Comparison of ENCODE assay signal across 1 cellular context in the genomic region with DNA sequence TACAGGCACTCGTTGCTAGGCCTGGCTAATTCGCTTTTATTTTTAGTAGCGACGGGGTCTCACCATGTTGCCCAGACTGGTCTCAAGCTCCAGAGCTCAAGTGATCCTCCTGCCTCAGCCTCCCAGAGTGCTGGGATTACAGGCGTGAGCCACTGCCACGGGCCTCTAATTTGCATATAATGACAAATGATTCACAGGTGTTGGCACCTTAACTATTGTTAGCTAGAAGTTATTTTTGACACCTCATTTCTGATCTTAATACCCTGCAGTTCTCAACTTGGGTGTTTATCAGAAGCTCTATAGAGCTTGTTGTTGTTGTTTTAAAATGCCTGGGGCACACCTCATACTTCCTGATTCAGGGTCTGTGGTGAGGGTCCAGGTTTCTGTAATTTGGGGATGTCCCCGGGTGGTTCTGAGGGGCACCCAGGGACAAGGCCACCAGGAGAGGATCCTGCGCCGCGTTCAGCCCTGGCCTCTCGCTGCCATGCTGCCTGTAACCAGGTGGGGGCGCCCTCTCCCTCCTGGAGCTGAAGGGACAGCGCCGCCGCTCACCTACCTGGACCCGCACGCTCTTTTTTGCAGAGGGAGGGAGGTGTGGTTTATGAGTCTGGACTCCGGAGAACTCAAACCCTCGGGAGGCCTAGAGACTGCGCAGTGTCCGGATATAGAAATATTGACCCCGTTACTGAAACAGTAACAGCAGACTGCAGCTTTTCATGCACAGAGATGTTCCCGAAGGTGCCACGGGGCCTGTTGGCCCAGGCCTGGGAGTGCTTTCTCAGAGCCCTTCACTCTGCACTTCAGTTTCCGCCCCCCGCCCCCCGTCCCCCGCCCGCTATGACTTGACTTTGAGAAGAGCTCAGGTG.
TF ChIP-seq lines count a peak whose summit lies in the region.

No MANE protein-coding gene starts in this region.

TF ChIP-seq in HepG2, 621 proteins besides CTCF, POLR2A, EP300 and RAD21 (continued from another document and continues in another):
- TF ChIP-seq ZNF784 (CRISPR knock-in tag; IDR thresholded peaks at IDR 0.05; ENCODE audit: borderline replicate concordance) (peak; percentile 84; the same call in 1 of the 2 replicates), KDM5A (IDR thresholded peaks at IDR 0.05; ENCODE audit: borderline replicate concordance, low read length) (no peak), PHF8 (CRISPR knock-in tag; IDR thresholded peaks at IDR 0.05) (peak; percentile 37; the same call in 1 of the 2 replicates), ZNF841 (CRISPR knock-in tag; IDR thresholded peaks at IDR 0.05; ENCODE audit: borderline replicate concordance) (no peak), THAP8 (CRISPR knock-in tag; IDR thresholded peaks at IDR 0.05; ENCODE audit: borderline replicate concordance) (no peak), TEAD3 (CRISPR knock-in tag; optimal IDR thresholded peaks at IDR 0.05; ENCODE audit: borderline replicate concordance) (peak; percentile 60), ZNF451 (CRISPR knock-in tag; IDR thresholded peaks at IDR 0.05) (no peak), ZNF569 (CRISPR knock-in tag; IDR thresholded peaks at IDR 0.05; ENCODE audit: borderline replicate concordance) (no peak; the same call in 1 of the 2 replicates), ZNF652 (CRISPR knock-in tag; IDR thresholded peaks at IDR 0.05; ENCODE audit: borderline replicate concordance, low read depth) (no peak), ZFP82 (CRISPR knock-in tag; IDR thresholded peaks at IDR 0.05; ENCODE audit: borderline replicate concordance) (no peak), ZNF775 (CRISPR knock-in tag; IDR thresholded peaks at IDR 0.05; ENCODE audit: borderline replicate concordance) (no peak), SNAPC5 (CRISPR knock-in tag; IDR thresholded peaks at IDR 0.05; ENCODE audit: borderline replicate concordance) (no peak), EED (CRISPR knock-in tag; IDR thresholded peaks at IDR 0.05) (no peak), HOXD1 (CRISPR knock-in tag; IDR thresholded peaks at IDR 0.05) (no peak), ELF1 (CRISPR knock-in tag; IDR thresholded peaks at IDR 0.05) (0 out of 2 replicates have a peak, but pooled peaks have one; percentile 13), ZNF512 (CRISPR knock-in tag; IDR thresholded peaks at IDR 0.05) (no peak), ZNF274 (CRISPR knock-in tag; IDR thresholded peaks at IDR 0.05) (no peak), ZNF747 (CRISPR knock-in tag; IDR thresholded peaks at IDR 0.05; ENCODE audit: borderline replicate concordance) (no peak; the same call in 1 of the 2 replicates), MIER2 (CRISPR knock-in tag; IDR thresholded peaks at IDR 0.05) (no peak), ZNF549 (CRISPR knock-in tag; IDR thresholded peaks at IDR 0.05) (no peak), FOSL2 (CRISPR knock-in tag; IDR thresholded peaks at IDR 0.05) (peak; percentile 64), ZBTB42 (CRISPR knock-in tag; IDR thresholded peaks at IDR 0.05) (no peak), ZNF543 (CRISPR knock-in tag; IDR thresholded peaks at IDR 0.05) (no peak), SOX13 (IDR thresholded peaks at IDR 0.05) (no peak), SOX13 (CRISPR knock-in tag; conservative IDR thresholded peaks at IDR 0.05 in 1 of 2, IDR thresholded peaks at IDR 0.05 in 1 of 2) (peak in 1 of 2 experiments; percentile 44; a peak in 1 of 4 replicates), CHD4 (IDR thresholded peaks at IDR 0.05; ENCODE audit: borderline replicate concordance, low read length) (no peak), RFXAP (CRISPR knock-in tag; IDR thresholded peaks at IDR 0.05; ENCODE audit: borderline replicate concordance) (no peak; the same call in 1 of the 2 replicates), ZNF644 (CRISPR knock-in tag; IDR thresholded peaks at IDR 0.05; ENCODE audit: low read depth) (no peak), ZNF224 (CRISPR knock-in tag; IDR thresholded peaks at IDR 0.05) (no peak), ZNF670 (CRISPR knock-in tag; IDR thresholded peaks at IDR 0.05; ENCODE audit: borderline replicate concordance) (no peak), ZNF235 (CRISPR knock-in tag; IDR thresholded peaks at IDR 0.05; ENCODE audit: borderline replicate concordance) (no peak), CEBPB (IDR thresholded peaks at IDR 0.05; ENCODE audit: borderline replicate concordance, low read depth, low read length) (no peak), ZNF17 (CRISPR knock-in tag; IDR thresholded peaks at IDR 0.05) (no peak), ZNF501 (CRISPR knock-in tag; IDR thresholded peaks at IDR 0.05) (0 out of 2 replicates have a peak, but pooled peaks have one; percentile 47), SALL1 (CRISPR knock-in tag; IDR thresholded peaks at IDR 0.05) (peak; percentile 92), NCOA2 (CRISPR knock-in tag; IDR thresholded peaks at IDR 0.05) (0 out of 2 replicates have a peak, but pooled peaks have one; percentile 55), CBFB (CRISPR knock-in tag; IDR thresholded peaks at IDR 0.05) (no peak), MEF2D (CRISPR knock-in tag; IDR thresholded peaks at IDR 0.05) (no peak), JUNB (CRISPR knock-in tag; IDR thresholded peaks at IDR 0.05; ENCODE audit: borderline replicate concordance) (no peak), YY1 (IDR thresholded peaks at IDR 0.05; ENCODE audit: insufficient read depth, insufficient replicate concordance, low read depth, low read length) (peak; percentile 46)
- TF ChIP-seq, protein P1, sequence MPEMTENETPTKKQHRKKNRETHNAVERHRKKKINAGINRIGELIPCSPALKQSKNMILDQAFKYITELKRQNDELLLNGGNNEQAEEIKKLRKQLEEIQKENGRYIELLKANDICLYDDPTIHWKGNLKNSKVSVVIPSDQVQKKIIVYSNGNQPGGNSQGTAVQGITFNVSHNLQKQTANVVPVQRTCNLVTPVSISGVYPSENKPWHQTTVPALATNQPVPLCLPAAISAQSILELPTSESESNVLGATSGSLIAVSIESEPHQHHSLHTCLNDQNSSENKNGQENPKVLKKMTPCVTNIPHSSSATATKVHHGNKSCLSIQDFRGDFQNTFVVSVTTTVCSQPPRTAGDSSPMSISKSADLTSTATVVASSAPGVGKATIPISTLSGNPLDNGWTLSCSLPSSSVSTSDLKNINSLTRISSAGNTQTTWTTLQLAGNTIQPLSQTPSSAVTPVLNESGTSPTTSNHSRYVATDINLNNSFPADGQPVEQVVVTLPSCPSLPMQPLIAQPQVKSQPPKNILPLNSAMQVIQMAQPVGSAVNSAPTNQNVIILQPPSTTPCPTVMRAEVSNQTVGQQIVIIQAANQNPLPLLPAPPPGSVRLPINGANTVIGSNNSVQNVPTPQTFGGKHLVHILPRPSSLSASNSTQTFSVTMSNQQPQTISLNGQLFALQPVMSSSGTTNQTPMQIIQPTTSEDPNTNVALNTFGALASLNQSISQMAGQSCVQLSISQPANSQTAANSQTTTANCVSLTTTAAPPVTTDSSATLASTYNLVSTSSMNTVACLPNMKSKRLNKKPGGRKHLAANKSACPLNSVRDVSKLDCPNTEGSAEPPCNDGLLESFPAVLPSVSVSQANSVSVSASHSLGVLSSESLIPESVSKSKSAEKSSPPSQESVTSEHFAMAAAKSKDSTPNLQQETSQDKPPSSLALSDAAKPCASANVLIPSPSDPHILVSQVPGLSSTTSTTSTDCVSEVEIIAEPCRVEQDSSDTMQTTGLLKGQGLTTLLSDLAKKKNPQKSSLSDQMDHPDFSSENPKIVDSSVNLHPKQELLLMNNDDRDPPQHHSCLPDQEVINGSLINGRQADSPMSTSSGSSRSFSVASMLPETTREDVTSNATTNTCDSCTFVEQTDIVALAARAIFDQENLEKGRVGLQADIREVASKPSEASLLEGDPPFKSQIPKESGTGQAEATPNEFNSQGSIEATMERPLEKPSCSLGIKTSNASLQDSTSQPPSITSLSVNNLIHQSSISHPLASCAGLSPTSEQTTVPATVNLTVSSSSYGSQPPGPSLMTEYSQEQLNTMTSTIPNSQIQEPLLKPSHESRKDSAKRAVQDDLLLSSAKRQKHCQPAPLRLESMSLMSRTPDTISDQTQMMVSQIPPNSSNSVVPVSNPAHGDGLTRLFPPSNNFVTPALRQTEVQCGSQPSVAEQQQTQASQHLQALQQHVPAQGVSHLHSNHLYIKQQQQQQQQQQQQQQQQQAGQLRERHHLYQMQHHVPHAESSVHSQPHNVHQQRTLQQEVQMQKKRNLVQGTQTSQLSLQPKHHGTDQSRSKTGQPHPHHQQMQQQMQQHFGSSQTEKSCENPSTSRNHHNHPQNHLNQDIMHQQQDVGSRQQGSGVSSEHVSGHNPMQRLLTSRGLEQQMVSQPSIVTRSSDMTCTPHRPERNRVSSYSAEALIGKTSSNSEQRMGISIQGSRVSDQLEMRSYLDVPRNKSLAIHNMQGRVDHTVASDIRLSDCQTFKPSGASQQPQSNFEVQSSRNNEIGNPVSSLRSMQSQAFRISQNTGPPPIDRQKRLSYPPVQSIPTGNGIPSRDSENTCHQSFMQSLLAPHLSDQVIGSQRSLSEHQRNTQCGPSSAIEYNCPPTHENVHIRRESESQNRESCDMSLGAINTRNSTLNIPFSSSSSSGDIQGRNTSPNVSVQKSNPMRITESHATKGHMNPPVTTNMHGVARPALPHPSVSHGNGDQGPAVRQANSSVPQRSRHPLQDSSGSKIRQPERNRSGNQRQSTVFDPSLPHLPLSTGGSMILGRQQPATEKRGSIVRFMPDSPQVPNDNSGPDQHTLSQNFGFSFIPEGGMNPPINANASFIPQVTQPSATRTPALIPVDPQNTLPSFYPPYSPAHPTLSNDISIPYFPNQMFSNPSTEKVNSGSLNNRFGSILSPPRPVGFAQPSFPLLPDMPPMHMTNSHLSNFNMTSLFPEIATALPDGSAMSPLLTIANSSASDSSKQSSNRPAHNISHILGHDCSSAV (CRISPR knock-in tag; IDR thresholded peaks at IDR 0.05; ENCODE audit: borderline replicate concordance) = 0 out of 2 replicates have a peak, but pooled peaks have one; percentile 43
- TF ChIP-seq, protein P2, sequence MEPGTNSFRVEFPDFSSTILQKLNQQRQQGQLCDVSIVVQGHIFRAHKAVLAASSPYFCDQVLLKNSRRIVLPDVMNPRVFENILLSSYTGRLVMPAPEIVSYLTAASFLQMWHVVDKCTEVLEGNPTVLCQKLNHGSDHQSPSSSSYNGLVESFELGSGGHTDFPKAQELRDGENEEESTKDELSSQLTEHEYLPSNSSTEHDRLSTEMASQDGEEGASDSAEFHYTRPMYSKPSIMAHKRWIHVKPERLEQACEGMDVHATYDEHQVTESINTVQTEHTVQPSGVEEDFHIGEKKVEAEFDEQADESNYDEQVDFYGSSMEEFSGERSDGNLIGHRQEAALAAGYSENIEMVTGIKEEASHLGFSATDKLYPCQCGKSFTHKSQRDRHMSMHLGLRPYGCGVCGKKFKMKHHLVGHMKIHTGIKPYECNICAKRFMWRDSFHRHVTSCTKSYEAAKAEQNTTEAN (CRISPR knock-in tag; conservative IDR thresholded peaks at IDR 0.05) = 0 out of 2 replicates have a peak, but pooled peaks have one; percentile 31
- TF ChIP-seq, protein P3, sequence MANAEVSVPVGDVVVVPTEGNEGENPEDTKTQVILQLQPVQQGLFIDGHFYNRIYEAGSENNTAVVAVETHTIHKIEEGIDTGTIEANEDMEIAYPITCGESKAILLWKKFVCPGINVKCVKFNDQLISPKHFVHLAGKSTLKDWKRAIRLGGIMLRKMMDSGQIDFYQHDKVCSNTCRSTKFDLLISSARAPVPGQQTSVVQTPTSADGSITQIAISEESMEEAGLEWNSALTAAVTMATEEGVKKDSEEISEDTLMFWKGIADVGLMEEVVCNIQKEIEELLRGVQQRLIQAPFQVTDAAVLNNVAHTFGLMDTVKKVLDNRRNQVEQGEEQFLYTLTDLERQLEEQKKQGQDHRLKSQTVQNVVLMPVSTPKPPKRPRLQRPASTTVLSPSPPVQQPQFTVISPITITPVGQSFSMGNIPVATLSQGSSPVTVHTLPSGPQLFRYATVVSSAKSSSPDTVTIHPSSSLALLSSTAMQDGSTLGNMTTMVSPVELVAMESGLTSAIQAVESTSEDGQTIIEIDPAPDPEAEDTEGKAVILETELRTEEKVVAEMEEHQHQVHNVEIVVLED (CRISPR knock-in tag; IDR thresholded peaks at IDR 0.05; ENCODE audit: borderline replicate concordance) = peak; percentile 33; the same call in 1 of the 2 replicates
- TF ChIP-seq, protein P4, sequence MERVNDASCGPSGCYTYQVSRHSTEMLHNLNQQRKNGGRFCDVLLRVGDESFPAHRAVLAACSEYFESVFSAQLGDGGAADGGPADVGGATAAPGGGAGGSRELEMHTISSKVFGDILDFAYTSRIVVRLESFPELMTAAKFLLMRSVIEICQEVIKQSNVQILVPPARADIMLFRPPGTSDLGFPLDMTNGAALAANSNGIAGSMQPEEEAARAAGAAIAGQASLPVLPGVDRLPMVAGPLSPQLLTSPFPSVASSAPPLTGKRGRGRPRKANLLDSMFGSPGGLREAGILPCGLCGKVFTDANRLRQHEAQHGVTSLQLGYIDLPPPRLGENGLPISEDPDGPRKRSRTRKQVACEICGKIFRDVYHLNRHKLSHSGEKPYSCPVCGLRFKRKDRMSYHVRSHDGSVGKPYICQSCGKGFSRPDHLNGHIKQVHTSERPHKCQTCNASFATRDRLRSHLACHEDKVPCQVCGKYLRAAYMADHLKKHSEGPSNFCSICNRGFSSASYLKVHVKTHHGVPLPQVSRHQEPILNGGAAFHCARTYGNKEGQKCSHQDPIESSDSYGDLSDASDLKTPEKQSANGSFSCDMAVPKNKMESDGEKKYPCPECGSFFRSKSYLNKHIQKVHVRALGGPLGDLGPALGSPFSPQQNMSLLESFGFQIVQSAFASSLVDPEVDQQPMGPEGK (CRISPR knock-in tag; IDR thresholded peaks at IDR 0.05) = peak; percentile 65
- TF ChIP-seq, protein P5, sequence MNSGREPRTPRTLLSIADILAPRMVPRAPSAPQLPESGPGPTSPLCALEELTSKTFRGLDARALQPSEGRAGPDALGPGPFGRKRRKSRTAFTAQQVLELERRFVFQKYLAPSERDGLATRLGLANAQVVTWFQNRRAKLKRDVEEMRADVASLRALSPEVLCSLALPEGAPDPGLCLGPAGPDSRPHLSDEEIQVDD (CRISPR knock-in tag; IDR thresholded peaks at IDR 0.05; ENCODE audit: borderline replicate concordance) = no peak
